25 cellular contexts compared by ENCODE assay signal in genomic region chr6:122238861-122239260, GRCh38.
"Had no signal": no experiment of that assay in that cellular context is flagged by ENCODE, and none has a peak within 500 bp of the region (broad histone marks: within the 10 kb centered on the region; RNA-seq: fewer than 3 reads in every experiment).

No MANE protein-coding gene starts in this region.

- FAIRE-seq: endometrium, islet of Langerhans, keratinocyte had no signal

- ATAC-seq: effector memory CD8-positive, alpha-beta T cell; esophagus mucosa; gastrocnemius medialis; heart right ventricle; left cardiac atrium; left lung; left ventricle myocardium superior; lower lobe of right lung; mucosa of descending colon had no signal

- DNase-seq: colonic mucosa; cortex of kidney; effector CD8-positive, alpha-beta T cell; effector memory CD8-positive, alpha-beta T cell; endodermal cell; erythroblast; esophagus squamous epithelium; foreskin fibroblast; foreskin melanocyte; gastrocnemius medialis; glutamatergic neuron; head of caudate nucleus; heart right ventricle; hippocampal formation; left cardiac atrium; left lung; left ventricle myocardium superior; lower lobe of right lung; mesenchymal stem cell; mucosa of descending colon had no signal

- H3K4me1 ChIP-seq: colonic mucosa, esophagus squamous epithelium, gastrocnemius medialis, heart right ventricle, left lung, lower lobe of right lung had no signal

- H3K9me3 ChIP-seq: colonic mucosa, esophagus squamous epithelium had no signal

- H3K27me3 ChIP-seq: colonic mucosa, esophagus squamous epithelium, gastrocnemius medialis, heart right ventricle, left lung had no signal

- H3K27ac ChIP-seq: colonic mucosa, epithelial cell of prostate, esophagus squamous epithelium, gastrocnemius medialis, heart right ventricle, left lung, lower lobe of right lung had no signal

- H3K4me3 ChIP-seq: colonic mucosa, esophagus squamous epithelium, gastrocnemius medialis, heart right ventricle, left lung, lower lobe of right lung, mucosa of descending colon had no signal

- H3K36me3 ChIP-seq: colonic mucosa, esophagus squamous epithelium, gastrocnemius medialis, heart right ventricle, left lung, lower lobe of right lung had no signal
